25 cellular contexts compared by ENCODE assay signal in genomic region chrX:130741584-130741983, GRCh38.
DNase-seq lines count a peak whose midpoint lies in the region; ATAC-seq, FAIRE-seq and TF ChIP-seq lines count a peak whose summit lies in the region.
"Had no signal": no experiment of that assay in that cellular context is flagged by ENCODE, and none has a peak within 500 bp of the region (broad histone marks: within the 10 kb centered on the region; RNA-seq: fewer than 3 reads in every experiment).

No MANE protein-coding gene starts in this region.

- DNase-seq in NCI-H1436 (lab: John Stamatoyannopoulos, UW) = peak; percentile 41
- DNase-seq in NCI-H1436 treated with DMSO at 0.1 percent for 48 hours (lab: John Stamatoyannopoulos, UW) = no peak
- DNase-seq in NCI-H748 treated with DMSO at 0.1 percent for 48 hours (lab: John Stamatoyannopoulos, UW) = peak; percentile 9
- peak; percentile 22 for DNase-seq in epidermal melanocyte (ENCODE audit: insufficient read length, low spot score)
- no peak for DNase-seq in sciatic nerve (ENCODE audit: low spot score)
- no peak for DNase-seq in D721Med (ENCODE audit: insufficient read length, low spot score)
- no peak for DNase-seq in NCI-H1694 treated with DMSO at 0.1 percent for 48 hours (lab: John Stamatoyannopoulos, UW)
- DNase-seq: activated CD4-positive, alpha-beta T cell treated with anti-CD3 and anti-CD28 coated beads, Interleukin-2, amount 50 U/mL, for 48 hours; activated naive CD4-positive, alpha-beta T cell treated with anti-CD3 and anti-CD28 coated beads, Interleukin-2, amount 10 ng/mL, durations not matched to agents 7 days and 5 days; CD4-positive, CD25-positive, alpha-beta regulatory T cell; effector memory CD8-positive, alpha-beta T cell; HFFc6; hypothalamus; immature natural killer cell; left colon; NCI-H187; NCI-H510A treated with DMSO at 0.1 percent for 48 hours; stimulated activated naive CD4-positive, alpha-beta T cell treated with Interleukin-2 at 50 U/mL for 16 hours had no signal

- no peak for TF ChIP-seq CTCF in D721Med (IDR thresholded peaks at IDR 0.05; ENCODE audit: insufficient read depth, missing control alignments)

- ATAC-seq in sciatic nerve = peak; percentile 79
- no peak for ATAC-seq in HG02588 (IDR thresholded peaks at IDR 0.05; ENCODE audit: unreplicated experiment)
- ATAC-seq: activated CD4-positive, CD25-positive, alpha-beta regulatory T cell treated with anti-CD3 and anti-CD28 coated beads, Interleukin-2, amount 50 U/mL, for 24 hours; effector memory CD8-positive, alpha-beta T cell; gastroesophageal sphincter; GM23338; left colon had no signal

- FAIRE-seq in D721Med (lab: Jason Lieb, UNC) = no peak
- FAIRE-seq: colon, GM12892, TTC549 had no signal

- intact Hi-C loops in sciatic nerve (cut with DNase I) = no loop called here

Comparison
In these comparisons a context has a peak if more than half of its experiments do, and no peak if none do; other contexts are left out.
1. DNase-seq: peak in NCI-H1436 (single experiment), NCI-H748 treated with DMSO at 0.1 percent for 48 hours (single experiment) and epidermal melanocyte (single experiment); none in NCI-H1436 treated with DMSO at 0.1 percent for 48 hours (single experiment), sciatic nerve (single experiment), D721Med (single experiment) and NCI-H1694 treated with DMSO at 0.1 percent for 48 hours (single experiment).